ENCODE assay signal across 1 cellular context in genomic region chr2:61536723-61537581, GRCh38.
TF ChIP-seq lines count a peak whose summit lies in the region.

No MANE protein-coding gene starts in this region.

TF ChIP-seq in K562, 482 proteins besides CTCF, POLR2A, EP300 and RAD21 (continued from another document and continues in another):
- no peak for TF ChIP-seq ZNF224 (CRISPR knock-in tag; IDR thresholded peaks at IDR 0.05)
- 0 out of 2 replicates have a peak, but pooled peaks have one; percentile 21 for TF ChIP-seq SMAD4 (CRISPR knock-in tag; conservative IDR thresholded peaks at IDR 0.05)
- TF ChIP-seq ZNF184 (CRISPR knock-in tag; IDR thresholded peaks at IDR 0.05): no peak
- TF ChIP-seq HDGF (IDR thresholded peaks at IDR 0.05): no peak
- TF ChIP-seq TCFL5 (CRISPR knock-in tag; conservative IDR thresholded peaks at IDR 0.05): no peak
- TF ChIP-seq RBFOX2 (IDR thresholded peaks at IDR 0.05; ENCODE audit: low read depth, low read length): peak; percentile 75
- peak; percentile 86; the same call in 1 of the 2 replicates for TF ChIP-seq GTF2F1 (IDR thresholded peaks at IDR 0.05; ENCODE audit: low read depth, low read length)
- peak; percentile 26 to 58; a peak in 2 of 4 replicates for TF ChIP-seq MAZ (CRISPR knock-in tag; conservative IDR thresholded peaks at IDR 0.05 in 1 of 2, IDR thresholded peaks at IDR 0.05 in 1 of 2)
- TF ChIP-seq MGA (IDR thresholded peaks at IDR 0.05): peak; percentile 32
- no peak for TF ChIP-seq HNRNPL (IDR thresholded peaks at IDR 0.05; ENCODE audit: low read depth, low read length)
- no peak for TF ChIP-seq LEF1 (IDR thresholded peaks at IDR 0.05)
- TF ChIP-seq GATA2 (CRISPR knock-in tag; IDR thresholded peaks at IDR 0.05): no peak
- peak; percentile 90 for TF ChIP-seq USF2 (CRISPR knock-in tag; IDR thresholded peaks at IDR 0.05)
- TF ChIP-seq HCFC1 (IDR thresholded peaks at IDR 0.05; ENCODE audit: low read depth, low read length): 0 out of 2 replicates have a peak, but pooled peaks have one; percentile 26
- TF ChIP-seq RB1 (IDR thresholded peaks at IDR 0.05; ENCODE audit: low read depth): 0 out of 2 replicates have a peak, but pooled peaks have one; percentile 10
- TF ChIP-seq SIN3A (IDR thresholded peaks at IDR 0.05; ENCODE audit: borderline replicate concordance in 2 of 2, control insufficient read depth in 1 of 2, low read depth in 2 of 2, low read length in 2 of 2): peak; percentile 87 to 94; a peak in 3 of 4 replicates
- TF ChIP-seq TBP (optimal IDR thresholded peaks at IDR 0.05; ENCODE audit: low read depth, low read length): peak; percentile 96
- no peak for TF ChIP-seq EWSR1 (IDR thresholded peaks at IDR 0.05; ENCODE audit: borderline replicate concordance, low read depth, partially characterized antibody)
- 0 out of 2 replicates have a peak, but pooled peaks have one; percentile 23 for TF ChIP-seq MYNN (IDR thresholded peaks at IDR 0.05)
- no peak for TF ChIP-seq MYNN (CRISPR knock-in tag; IDR thresholded peaks at IDR 0.05)
- peak in 1 of 2 experiments; percentile 70; a peak in 2 of 4 replicates for TF ChIP-seq UBTF (IDR thresholded peaks at IDR 0.05; ENCODE audit: borderline replicate concordance in 1 of 2, low read depth in 2 of 2, low read length in 2 of 2)
- TF ChIP-seq TFE3 (CRISPR knock-in tag; IDR thresholded peaks at IDR 0.05): 0 out of 2 replicates have a peak, but pooled peaks have one; percentile 27
- TF ChIP-seq SRF (CRISPR knock-in tag; IDR thresholded peaks at IDR 0.05): 0 out of 4 replicates have a peak, but pooled peaks of 1 of the 2 experiments have one; percentile 18
- 0 out of 2 replicates have a peak, but pooled peaks have one; percentile 10 for TF ChIP-seq CTBP1 (IDR thresholded peaks at IDR 0.05; ENCODE audit: borderline replicate concordance)
- TF ChIP-seq PHB2 (IDR thresholded peaks at IDR 0.05; ENCODE audit: low read depth): no peak
- no peak for TF ChIP-seq DEAF1 (CRISPR knock-in tag; IDR thresholded peaks at IDR 0.05)
- no peak for TF ChIP-seq SIN3B (IDR thresholded peaks at IDR 0.05; ENCODE audit: low read depth)
- TF ChIP-seq NR2C1 (IDR thresholded peaks at IDR 0.05): no peak
- no peak for TF ChIP-seq NR2C1 (tag; IDR thresholded peaks at IDR 0.05)
- TF ChIP-seq JUNB (CRISPR knock-in tag; conservative IDR thresholded peaks at IDR 0.05): no peak
- peak; percentile 55 for TF ChIP-seq TFAP4 (CRISPR knock-in tag; IDR thresholded peaks at IDR 0.05; ENCODE audit: borderline replicate concordance)
- 0 out of 2 replicates have a peak, but pooled peaks have one; percentile 38 for TF ChIP-seq DPF2 (IDR thresholded peaks at IDR 0.05)
- peak; percentile 90 for TF ChIP-seq MXI1 (IDR thresholded peaks at IDR 0.05; ENCODE audit: low read depth, low read length)
- 0 out of 2 replicates have a peak, but pooled peaks have one; percentile 11 for TF ChIP-seq SMC3 (conservative IDR thresholded peaks at IDR 0.05; ENCODE audit: insufficient read depth, low read depth, low read length)
- no peak for TF ChIP-seq SIRT6 (IDR thresholded peaks at IDR 0.05; ENCODE audit: low read depth, low read length)
- TF ChIP-seq MNT (conservative IDR thresholded peaks at IDR 0.05): peak; percentile 88 to 95
- TF ChIP-seq ARID3B (CRISPR knock-in tag; IDR thresholded peaks at IDR 0.05; ENCODE audit: borderline replicate concordance): no peak
